Comparison of ENCODE assay signal across 10 cellular contexts in the genomic region with DNA sequence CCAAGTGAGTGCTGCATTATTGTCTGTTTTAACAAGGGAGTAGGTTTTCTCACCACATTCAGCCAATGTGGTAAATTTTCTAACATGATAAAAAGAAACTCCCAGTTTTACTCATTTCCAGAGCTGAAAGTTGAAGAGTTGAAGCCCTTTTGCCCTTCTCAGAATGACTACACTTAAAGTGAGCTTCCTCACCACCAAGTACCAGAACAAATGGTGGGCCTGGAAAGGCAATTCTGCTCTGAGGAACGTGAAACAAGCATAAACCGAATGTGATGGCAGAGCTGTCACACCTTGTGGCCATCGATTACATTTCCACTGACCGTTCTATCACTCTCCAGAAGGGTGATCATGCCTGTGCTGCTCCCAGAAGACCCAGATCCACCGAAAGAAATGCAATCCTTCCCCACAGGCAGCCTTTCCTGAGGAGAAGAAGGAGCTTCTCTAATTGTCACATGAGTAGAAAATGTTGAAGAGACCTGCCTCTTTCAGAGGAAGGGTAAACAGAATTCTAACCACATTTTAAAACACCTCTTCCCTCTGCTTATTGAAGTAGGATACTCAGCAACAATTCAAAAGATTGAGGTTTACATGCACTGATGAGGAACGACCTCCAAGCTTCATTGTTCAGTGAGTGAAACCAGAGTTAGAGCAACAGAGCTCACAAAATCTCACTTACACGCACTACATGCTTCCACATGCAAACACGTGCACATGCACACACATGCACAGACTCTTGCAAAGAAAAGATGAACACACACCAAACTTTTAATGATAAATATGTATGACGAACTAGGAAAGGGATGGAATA. TPM values are rescaled to one million over a fixed set of nuclear protein-coding genes. Genes with fewer than 3 reads are reported as not detected.
DNase-seq lines count a peak whose midpoint lies in the region; ATAC-seq lines count a peak whose summit lies in the region.
"Had no signal": no experiment of that assay in that cellular context is flagged by ENCODE, and none has a peak within 500 bp of the region (broad histone marks: within the 10 kb centered on the region; RNA-seq: fewer than 3 reads in every experiment).

No MANE protein-coding gene starts in this region.

- peak; percentile 23 for DNase-seq in activated naive CD4-positive, alpha-beta T cell treated with Interleukin-2 at 50 U/mL for 16 hours
- DNase-seq in activated naive CD4-positive, alpha-beta T cell treated with anti-CD3 and anti-CD28 coated beads, Interleukin-2, amount 50 U/mL, for 16 hours, result no peak
- DNase-seq in NCI-H187 treated with DMSO at 0.1 percent for 48 hours (lab: John Stamatoyannopoulos, UW) (peak; percentile 39), foreskin melanocyte (no peak), superior temporal gyrus (ENCODE audit: extremely low spot score) (no peak), cerebellum (ENCODE audit: low spot score) (no peak)
- DNase-seq in stimulated activated naive CD8-positive, alpha-beta T cell treated with anti-CD3 and anti-CD28 coated beads, Interleukin-15, amount 100 ng/mL, for 72 hours, result peak; percentile 58 to 66
- DNase-seq: NCI-H2227 treated with DMSO at 0.1 percent for 48 hours had no signal

- ATAC-seq in HG02610 (IDR thresholded peaks at IDR 0.05; ENCODE audit: unreplicated experiment), result peak; percentile 75
- peak; percentile 94 for ATAC-seq in stimulated activated naive CD8-positive, alpha-beta T cell treated with anti-CD3 and anti-CD28 coated beads, Interleukin-15, amount 100 ng/mL, for 72 hours

- H3K4me3 Mint-ChIP-seq in stimulated activated naive CD8-positive, alpha-beta T cell treated with anti-CD3 and anti-CD28 coated beads, Interleukin-15, amount 100 ng/mL, for 72 hours, result peak overlapping the region; percentile 18 to 38
- H3K4me3 Mint-ChIP-seq: central memory CD8-positive, alpha-beta T cell had no signal

- peaks cover 44% of the 10 kb centered on the region for H3K4me1 Mint-ChIP-seq in stimulated activated naive CD8-positive, alpha-beta T cell treated with anti-CD3 and anti-CD28 coated beads, Interleukin-15, amount 100 ng/mL, for 72 hours

- no peak overlapping the region for H3K27ac Mint-ChIP-seq in stimulated activated naive CD8-positive, alpha-beta T cell treated with anti-CD3 and anti-CD28 coated beads, Interleukin-15, amount 100 ng/mL, for 72 hours

- peaks cover 6 to 14% of the 10 kb centered on the region in 2 donors for H3K9me3 Mint-ChIP-seq in stimulated activated naive CD8-positive, alpha-beta T cell treated with anti-CD3 and anti-CD28 coated beads, Interleukin-15, amount 100 ng/mL, for 72 hours
- H3K9me3 Mint-ChIP-seq: central memory CD8-positive, alpha-beta T cell had no signal

- H3K27me3 Mint-ChIP-seq in stimulated activated naive CD8-positive, alpha-beta T cell treated with anti-CD3 and anti-CD28 coated beads, Interleukin-15, amount 100 ng/mL, for 72 hours, result peaks cover 80% of the 10 kb centered on the region

RNA-seq across cellular contexts. Expression of gene CCR9, which starts 21.4 kb away (rescaled TPM):
- total RNA-seq in cerebellum, result not detected

RNA-seq across cellular contexts. Expression of gene LZTFL1, which starts 23.0 kb away (rescaled TPM):
- total RNA-seq in cerebellum, result 22.0 TPM

Comparison
In these comparisons a context has a peak if more than half of its experiments do, and no peak if none do; other contexts are left out.
1. DNase-seq: peak in activated naive CD4-positive, alpha-beta T cell treated with Interleukin-2 at 50 U/mL for 16 hours (single experiment), NCI-H187 treated with DMSO at 0.1 percent for 48 hours (single experiment) and stimulated activated naive CD8-positive, alpha-beta T cell treated with anti-CD3 and anti-CD28 coated beads, Interleukin-15, amount 100 ng/mL, for 72 hours (2 of 2); none in activated naive CD4-positive, alpha-beta T cell treated with anti-CD3 and anti-CD28 coated beads, Interleukin-2, amount 50 U/mL, for 16 hours (single experiment), foreskin melanocyte (single experiment), superior temporal gyrus (single experiment) and cerebellum (single experiment).